In genomic region chr4:186622788-186623464, GRCh38 we compare ENCODE assay signal across 12 cellular contexts.
DNase-seq lines count a peak whose midpoint lies in the region; ATAC-seq and TF ChIP-seq lines count a peak whose summit lies in the region.
"Had no signal": no experiment of that assay in that cellular context is flagged by ENCODE, and none has a peak within 500 bp of the region (broad histone marks: within the 10 kb centered on the region; RNA-seq: fewer than 3 reads in every experiment).

No MANE protein-coding gene starts in this region.

- DNase-seq in NCI-H226 (peak; percentile 81), neural crest cell (ENCODE audit: low read depth, low spot score) (no peak), WERI-Rb-1 (no peak), COLO829 (ENCODE audit: low spot score) (no peak)
- no peak for DNase-seq in NK-92 treated with Interleukin-12 subunit alpha and Interleukin-12 subunit beta, amount 100 ng/mL, for 24 hours (lab: John Stamatoyannopoulos, UW)
- no peak for DNase-seq in CD8-positive, alpha-beta memory T cell
- DNase-seq: activated T-cell treated with anti-CD3 and anti-CD28 coated beads, Interleukin-2, amount 50 U/mL, for 48 hours; NCI-H1436 treated with DMSO at 0.1 percent for 48 hours had no signal

- H3K27me3 ChIP-seq in BLaER1 treated with 17β-estradiol and CSF1 and Interleukin-3, amounts not matched to agents 10 nM and 100 nM, result no peaks in the 10 kb centered on the region
- peaks cover 63% of the 10 kb centered on the region for H3K27me3 ChIP-seq in WERI-Rb-1 (ENCODE audit: insufficient read depth, low read depth, severe bottlenecking)
- no peaks in the 10 kb centered on the region for H3K27me3 ChIP-seq in CD8-positive, alpha-beta memory T cell (ENCODE audit: insufficient read depth, low read length, poor library complexity, severe bottlenecking)

- CTCF ChIA-PET in CD8-positive, alpha-beta memory T cell (lab: Charles Lee), result no interaction called here

- H3K27me3 Mint-ChIP-seq in neural crest cell (ENCODE audit: low read depth), result no peaks in the 10 kb centered on the region
- H3K27me3 Mint-ChIP-seq in CD8-positive, alpha-beta memory T cell, result no peaks in the 10 kb centered on the region

- peaks cover 24% of the 10 kb centered on the region for H3K4me1 Mint-ChIP-seq in neural crest cell
- peaks cover 0 to 6% (median 2%) of the 10 kb centered on the region in 3 donors for H3K4me1 Mint-ChIP-seq in CD8-positive, alpha-beta memory T cell
- H3K4me1 Mint-ChIP-seq: stimulated activated effector memory CD8-positive, alpha-beta T cell treated with anti-CD3 and anti-CD28 coated beads, Interleukin-12 subunit alpha, Interleukin-12 subunit beta, amount 100 ng/mL, for 72 hours had no signal

- H4K20me1 ChIP-seq in BLaER1 treated with 17β-estradiol and CSF1 and Interleukin-3, amounts not matched to agents 10 nM and 100 nM, result peaks cover 0 to 30% (median 0%) of the 10 kb centered on the region in 11 experiments; a peak in 10 of 22 replicates

- H3K4me3 ChIP-seq in BLaER1 treated with 17β-estradiol and CSF1 and Interleukin-3, amounts not matched to agents 10 nM and 100 nM, result no peak overlapping the region
- H3K4me3 ChIP-seq in WERI-Rb-1 (ENCODE audit: low read depth, low read length), result no peak overlapping the region
- H3K4me3 ChIP-seq in CD8-positive, alpha-beta memory T cell (ENCODE audit: low read length), result no peak overlapping the region

- peak overlapping the region in 8 of 11 experiments; percentile 17 to 52 (median 34); a peak in 12 of 22 replicates for H3K4me2 ChIP-seq in BLaER1 treated with 17β-estradiol and CSF1 and Interleukin-3, amounts not matched to agents 10 nM and 100 nM

- H3K9ac ChIP-seq in BLaER1 treated with 17β-estradiol and CSF1 and Interleukin-3, amounts not matched to agents 10 nM and 100 nM, result no peak overlapping the region

- no peak overlapping the region for H3K4me3 Mint-ChIP-seq in neural crest cell
- no peak overlapping the region for H3K4me3 Mint-ChIP-seq in CD8-positive, alpha-beta memory T cell
- H3K4me3 Mint-ChIP-seq: stimulated activated effector memory CD8-positive, alpha-beta T cell treated with anti-CD3 and anti-CD28 coated beads, Interleukin-12 subunit alpha, Interleukin-12 subunit beta, amount 100 ng/mL, for 72 hours had no signal

- no peak for TF ChIP-seq CTCF in neural crest cell (conservative IDR thresholded peaks at IDR 0.05)
- TF ChIP-seq CTCF in WERI-Rb-1 (IDR thresholded peaks at IDR 0.05; ENCODE audit: low read depth, low read length), result no peak

- peaks cover under 1% of the 10 kb centered on the region for H3K9me3 Mint-ChIP-seq in neural crest cell
- peaks cover 0 to 5% (median 2%) of the 10 kb centered on the region in 5 donors for H3K9me3 Mint-ChIP-seq in CD8-positive, alpha-beta memory T cell

- ATAC-seq in esophagus mucosa, result peak; percentile 28
- ATAC-seq: Panc1; stimulated activated effector memory CD8-positive, alpha-beta T cell treated with anti-CD3 and anti-CD28 coated beads, Interleukin-12 subunit alpha, Interleukin-12 subunit beta, amount 100 ng/mL, for 72 hours had no signal

- POLR2A ChIA-PET in CD8-positive, alpha-beta memory T cell (lab: Charles Lee), result no interaction called here

- H3K4me1 ChIP-seq in BLaER1 treated with 17β-estradiol and CSF1 and Interleukin-3, amounts not matched to agents 10 nM and 100 nM, result peaks cover 9 to 32% (median 26%) of the 10 kb centered on the region in 10 experiments
- no peaks in the 10 kb centered on the region for H3K4me1 ChIP-seq in CD8-positive, alpha-beta memory T cell (ENCODE audit: insufficient read depth, low read length)

- peaks cover 56% of the 10 kb centered on the region for H3K36me3 Mint-ChIP-seq in neural crest cell (ENCODE audit: low read depth)
- H3K36me3 Mint-ChIP-seq in CD8-positive, alpha-beta memory T cell, result no peaks in the 10 kb centered on the region
- H3K36me3 Mint-ChIP-seq: stimulated activated effector memory CD8-positive, alpha-beta T cell treated with anti-CD3 and anti-CD28 coated beads, Interleukin-12 subunit alpha, Interleukin-12 subunit beta, amount 100 ng/mL, for 72 hours had no signal

- H3K27ac Mint-ChIP-seq in neural crest cell (ENCODE audit: unreplicated experiment), result peak overlapping the region; percentile 4
- H3K27ac Mint-ChIP-seq in CD8-positive, alpha-beta memory T cell, result no peak overlapping the region
- H3K27ac Mint-ChIP-seq: stimulated activated effector memory CD8-positive, alpha-beta T cell treated with anti-CD3 and anti-CD28 coated beads, Interleukin-12 subunit alpha, Interleukin-12 subunit beta, amount 100 ng/mL, for 72 hours had no signal

- H3K9me3 ChIP-seq in BLaER1 treated with 17β-estradiol and CSF1 and Interleukin-3, amounts not matched to agents 10 nM and 100 nM (replicated peaks in 1 of 11), result no peaks in the 10 kb centered on the region
- no peaks in the 10 kb centered on the region for H3K9me3 ChIP-seq in WERI-Rb-1 (ENCODE audit: severe bottlenecking)
- H3K9me3 ChIP-seq in CD8-positive, alpha-beta memory T cell (ENCODE audit: low read length), result no peaks in the 10 kb centered on the region

- peak overlapping the region in 3 of 11 experiments; percentile 11 to 45 (median 26); a peak in 4 of 22 replicates for H3K27ac ChIP-seq in BLaER1 treated with 17β-estradiol and CSF1 and Interleukin-3, amounts not matched to agents 10 nM and 100 nM
- no peak overlapping the region for H3K27ac ChIP-seq in WERI-Rb-1
- no peak overlapping the region for H3K27ac ChIP-seq in CD8-positive, alpha-beta memory T cell (ENCODE audit: low read depth, low read length)

- peaks cover 30 to 93% (median 80%) of the 10 kb centered on the region in 11 experiments for H3K36me3 ChIP-seq in BLaER1 treated with 17β-estradiol and CSF1 and Interleukin-3, amounts not matched to agents 10 nM and 100 nM
- no peaks in the 10 kb centered on the region for H3K36me3 ChIP-seq in WERI-Rb-1
- no peaks in the 10 kb centered on the region for H3K36me3 ChIP-seq in CD8-positive, alpha-beta memory T cell (ENCODE audit: insufficient read depth, low read length)
